Comparison of ENCODE assay signal across 20 cellular contexts in the genomic region with DNA sequence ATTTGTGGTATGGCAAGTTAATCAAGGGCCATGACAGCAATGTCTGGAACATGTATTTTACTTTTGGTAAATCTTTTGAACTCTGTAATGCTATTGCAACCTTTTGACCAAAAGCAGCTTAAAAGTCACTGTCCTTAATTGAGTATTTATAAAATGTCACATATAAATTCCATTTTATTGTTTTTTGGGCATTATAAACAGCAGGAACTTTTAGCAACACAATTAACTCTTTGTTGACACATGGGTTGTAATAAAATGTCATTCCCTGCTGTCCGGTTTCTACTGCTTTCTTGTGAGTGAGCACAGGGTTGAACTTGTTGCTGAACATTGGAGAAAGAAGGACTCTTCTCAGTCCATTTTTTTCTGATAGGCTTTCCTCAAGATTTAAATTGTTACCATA.
"Had no signal": no experiment of that assay in that cellular context is flagged by ENCODE, and none has a peak within 500 bp of the region (broad histone marks: within the 10 kb centered on the region; RNA-seq: fewer than 3 reads in every experiment).

No MANE protein-coding gene starts in this region.

- DNase-seq: stimulated activated CD4-positive, alpha-beta T cell treated with anti-CD3 and anti-CD28 coated beads, Interleukin-2, amount 100 ng/mL, for 48 hours; stimulated activated CD4-positive, alpha-beta T cell treated with anti-CD3 and anti-CD28 coated beads, Interleukin-4, amount 100 ng/mL, for 1 hour; stimulated activated CD4-positive, alpha-beta T cell treated with anti-CD3 and anti-CD28 coated beads, Interleukin-4, amount 100 ng/mL, for 24 hours; stimulated activated CD4-positive, alpha-beta T cell treated with anti-CD3 and anti-CD28 coated beads, Interleukin-4, amount 100 ng/mL, for 4 hours; stimulated activated CD8-positive, alpha-beta memory T cell treated with anti-CD3 and anti-CD28 coated beads, Interleukin-4, amount 100 ng/mL, for 48 hours; stimulated activated naive B cell treated with anti-CD40 and anti-IgM and Interleukin-4, amounts not matched to agents 10 μg/mL and 1 μg/mL and 100 μg/mL, for 72 hours; stimulated activated naive CD4-positive, alpha-beta T cell; stimulated activated naive CD4-positive, alpha-beta T cell treated with Interleukin-2 at 50 U/mL for 16 hours; stimulated activated naive CD8-positive, alpha-beta T cell treated with anti-CD3 and anti-CD28 coated beads, Interleukin-15, amount 100 ng/mL, for 72 hours; stimulated activated naive CD8-positive, alpha-beta T cell treated with anti-CD3 and anti-CD28 coated beads, Interleukin-15, Interleukin-2, amounts not matched to agents 100 U/mL and 50 U/mL, for 24 hours; stomach; substantia nigra; testis; thyroid gland; tibial artery; transverse colon; trophoblast cell; upper lobe of left lung; upper lobe of right lung; uterus had no signal
